8 cellular contexts compared by ENCODE assay signal in genomic region chr5:78360674-78361225, GRCh38. TPM values are rescaled to one million over a fixed set of nuclear protein-coding genes. Genes with fewer than 3 reads are reported as not detected.
A peak's percentile ranks its signal among the peaks of the same experiment; 100 is the strongest.
DNase-seq lines count a peak whose midpoint lies in the region; ATAC-seq and TF ChIP-seq lines count a peak whose summit lies in the region.

No MANE protein-coding gene starts in this region.

- H3K36me3 ChIP-seq in ascending aorta (no peaks in the 10 kb centered on the region), iPS-15b (ENCODE audit: control insufficient read depth, insufficient read depth, low read length) (no peaks in the 10 kb centered on the region), smooth muscle cell (ENCODE audit: low read depth) (no peaks in the 10 kb centered on the region)

- no peaks in the 10 kb centered on the region for H3K9me3 Mint-ChIP-seq in T-helper 1 cell treated with Interleukin-12 subunit alpha and Interleukin-12 subunit beta and Interleukin-4 antibody, amounts not matched to agents 30 μg/mL and 1 μg/mL, for 36 hours

- peak overlapping the region; percentile 100 for H2AFZ ChIP-seq in smooth muscle cell (ENCODE audit: low read depth)

- peak overlapping the region; percentile 93 for H3K4me3 Mint-ChIP-seq in T-helper 1 cell treated with Interleukin-12 subunit alpha and Interleukin-12 subunit beta and Interleukin-4 antibody, amounts not matched to agents 30 μg/mL and 1 μg/mL, for 36 hours

- DNase-seq in NK-92 treated with Interleukin-12 subunit alpha and Interleukin-12 subunit beta, amount 100 ng/mL, for 24 hours (lab: John Stamatoyannopoulos, UW), result peak; percentile 56
- DNase-seq in NK-92 (lab: John Stamatoyannopoulos, UW; ENCODE audit: unreplicated experiment), result no peak
- DNase-seq in ascending aorta (ENCODE audit: low spot score in 2 of 2), result peak in 1 of 2 donors; percentile 73
- no peak for DNase-seq in smooth muscle cell (lab: John Stamatoyannopoulos, UW; ENCODE audit: unreplicated experiment)
- no peak for DNase-seq in NCI-H1694 treated with DMSO at 0.1 percent for 48 hours (lab: John Stamatoyannopoulos, UW)

- peak overlapping the region; percentile 95 for H3K27ac Mint-ChIP-seq in T-helper 1 cell treated with Interleukin-12 subunit alpha and Interleukin-12 subunit beta and Interleukin-4 antibody, amounts not matched to agents 30 μg/mL and 1 μg/mL, for 36 hours

- no peaks in the 10 kb centered on the region for H3F3A ChIP-seq in smooth muscle cell (ENCODE audit: low read depth)

- intact Hi-C loops in ascending aorta (cut with DNase I), result loop anchor here (1.0 to 5.0 kb wide), 4 partner anchors 16 to 877 kb away; partner anchors contain the start of genes AP3B1 and JMY

- under 1% methylated on average over 44 of the region's 50 CpGs for WGBS in smooth muscle cell (ENCODE audit: low lambda C conversion rate)

- H3K27me3 Mint-ChIP-seq in T-helper 1 cell treated with Interleukin-12 subunit alpha and Interleukin-12 subunit beta and Interleukin-4 antibody, amounts not matched to agents 30 μg/mL and 1 μg/mL, for 36 hours (ENCODE audit: low read depth), result no peaks in the 10 kb centered on the region

- H3K4me3 ChIP-seq in ascending aorta (peak overlapping the region; percentile 82 to 96), iPS-15b (ENCODE audit: low read depth, low read length) (peak overlapping the region; percentile 96), smooth muscle cell (peak overlapping the region; percentile 97)

- peak; percentile 31 for ATAC-seq in HG03342 (IDR thresholded peaks at IDR 0.05; ENCODE audit: unreplicated experiment)

- peaks cover 25% of the 10 kb centered on the region for H3K4me1 Mint-ChIP-seq in T-helper 1 cell treated with Interleukin-12 subunit alpha and Interleukin-12 subunit beta and Interleukin-4 antibody, amounts not matched to agents 30 μg/mL and 1 μg/mL, for 36 hours (ENCODE audit: low read depth)

- peaks cover 47% of the 10 kb centered on the region for H3K79me2 ChIP-seq in smooth muscle cell (ENCODE audit: low read depth)

- H3K4me2 ChIP-seq in smooth muscle cell, result peak overlapping the region; percentile 96

- H3K9ac ChIP-seq in iPS-15b (ENCODE audit: low read depth, low read length), result peak overlapping the region; percentile 54
- peak overlapping the region; percentile 78 for H3K9ac ChIP-seq in smooth muscle cell (ENCODE audit: low read depth)

- H3K9me3 ChIP-seq in ascending aorta, result no peaks in the 10 kb centered on the region
- no peaks in the 10 kb centered on the region for H3K9me3 ChIP-seq in iPS-15b (ENCODE audit: control insufficient read depth, insufficient read depth, low read length)
- no peaks in the 10 kb centered on the region for H3K9me3 ChIP-seq in smooth muscle cell (replicated peaks; ENCODE audit: low read depth)

- peak overlapping the region; percentile 86 to 90 for H3K27ac ChIP-seq in ascending aorta
- H3K27ac ChIP-seq in smooth muscle cell (ENCODE audit: low read depth), result peak overlapping the region; percentile 29

- H3K27me3 ChIP-seq in ascending aorta (no peaks in the 10 kb centered on the region), iPS-15b (ENCODE audit: control insufficient read depth, insufficient read depth, low read length) (no peaks in the 10 kb centered on the region), smooth muscle cell (ENCODE audit: low read depth) (no peaks in the 10 kb centered on the region)

- H3K4me1 ChIP-seq in ascending aorta, result peaks cover 0 to 17% of the 10 kb centered on the region in 2 donors
- peaks cover 3% of the 10 kb centered on the region for H3K4me1 ChIP-seq in iPS-15b (ENCODE audit: control insufficient read depth, insufficient read depth, low read length)
- peaks cover 19% of the 10 kb centered on the region for H3K4me1 ChIP-seq in smooth muscle cell (ENCODE audit: low read depth)

- peaks cover 6% of the 10 kb centered on the region for H3K36me3 Mint-ChIP-seq in T-helper 1 cell treated with Interleukin-12 subunit alpha and Interleukin-12 subunit beta and Interleukin-4 antibody, amounts not matched to agents 30 μg/mL and 1 μg/mL, for 36 hours (ENCODE audit: low read depth)

- H4K20me1 ChIP-seq in smooth muscle cell (ENCODE audit: low read depth), result peaks cover 36% of the 10 kb centered on the region

- TF ChIP-seq CTCF in ascending aorta (IDR thresholded peaks at IDR 0.05) (no peak), smooth muscle cell (IDR thresholded peaks at IDR 0.05; ENCODE audit: borderline replicate concordance, insufficient read depth, poor library complexity, severe bottlenecking) (no peak)

RNA-seq across cellular contexts. Expression of gene SCAMP1, which starts 0.3 kb away (rescaled TPM):
- total RNA-seq in ascending aorta, result 15.0 TPM
- total RNA-seq in smooth muscle cell, result 45.6 and 57.9 TPM in 2 replicates
- polyA plus RNA-seq in smooth muscle cell, result 19.1 and 21.0 TPM in 2 replicates
